In genomic region chr11:47177229-47177845, GRCh38 we compare ENCODE assay signal across 8 cellular contexts. TPM values are rescaled to one million over a fixed set of nuclear protein-coding genes. Genes with fewer than 3 reads are reported as not detected.
DNase-seq lines count a peak whose midpoint lies in the region; ATAC-seq and TF ChIP-seq lines count a peak whose summit lies in the region.

No MANE protein-coding gene starts in this region.

- no peaks in the 10 kb centered on the region for H3K9me3 Mint-ChIP-seq in endodermal cell

- DNase-seq in C1 segment of cervical spinal cord (lab: John Stamatoyannopoulos, UW), result peak in 13 of 14 donors; percentile 59 to 98 (median 86)
- peak; percentile 84 for DNase-seq in NCI-H69 (lab: John Stamatoyannopoulos, UW)
- peak; percentile 67 to 77 for DNase-seq in activated CD4-positive, alpha-beta T cell treated with anti-CD3 and anti-CD28 coated beads, Interleukin-2, amount 50 U/mL, for 48 hours
- peak; percentile 90 for DNase-seq in endodermal cell
- DNase-seq in midbrain (lab: John Stamatoyannopoulos, UW), result peak; percentile 86
- peak; percentile 43 to 45 for DNase-seq in stimulated activated CD8-positive, alpha-beta memory T cell treated with anti-CD3 and anti-CD28 coated beads, Interleukin-7, amount 100 ng/mL, for 1 hour (ENCODE audit: low read depth in 2 of 2)

- TF ChIP-seq CTCF in endodermal cell (conservative IDR thresholded peaks at IDR 0.05), result peak; percentile 76

- peaks cover 8% of the 10 kb centered on the region for H3K4me1 Mint-ChIP-seq in endodermal cell

- H3K27me3 Mint-ChIP-seq in endodermal cell (ENCODE audit: insufficient read depth), result no peaks in the 10 kb centered on the region

- peaks cover 32% of the 10 kb centered on the region for H3K36me3 Mint-ChIP-seq in endodermal cell (ENCODE audit: low read depth)

- peak; percentile 39 for ATAC-seq in GM19025 (IDR thresholded peaks at IDR 0.05; ENCODE audit: low read depth, unreplicated experiment)
- peak; percentile 57 for ATAC-seq in HG03354 (IDR thresholded peaks at IDR 0.05; ENCODE audit: poor library complexity, severe bottlenecking, unreplicated experiment)

- no peaks in the 10 kb centered on the region for H3K9me3 ChIP-seq in endodermal cell (ENCODE audit: control insufficient read depth, low read length)

- peak overlapping the region; percentile 99 for H3K9ac ChIP-seq in endodermal cell (ENCODE audit: extremely low read depth, low read length, poor library complexity, severe bottlenecking)

- H3K27ac ChIP-seq in endodermal cell (ENCODE audit: low read depth, low read length), result peak overlapping the region; percentile 93

- H3K4me1 ChIP-seq in endodermal cell (ENCODE audit: control insufficient read depth, insufficient read depth, low read length), result peaks cover 8% of the 10 kb centered on the region

- peaks cover 43% of the 10 kb centered on the region for H3K36me3 ChIP-seq in endodermal cell (ENCODE audit: control insufficient read depth, insufficient read depth, low read length)

- WGBS in endodermal cell (ENCODE audit: insufficient coverage in 1 of 2, insufficient read length in 1 of 2), 2 experiments, result 16 to 20% methylated on average over 12 to 21 of the region's 21 CpGs

- peak overlapping the region; percentile 98 for H3K4me3 Mint-ChIP-seq in endodermal cell

- H3K4me3 ChIP-seq in endodermal cell (ENCODE audit: low read length), result peak overlapping the region; percentile 100

- no peaks in the 10 kb centered on the region for H3K27me3 ChIP-seq in endodermal cell (ENCODE audit: control insufficient read depth, insufficient read depth, low read length, poor library complexity, severe bottlenecking)

- peak overlapping the region; percentile 99 for H3K27ac Mint-ChIP-seq in endodermal cell

RNA-seq across cellular contexts. Expression of gene ARFGAP2, which starts 0.7 kb away (rescaled TPM):
- total RNA-seq in endodermal cell, result 10 to 100 TPM; 84.6 to 86.0 TPM
- 55.0 TPM for polyA plus RNA-seq in endodermal cell (2013, experiment 1 of 2)
- 48.1 TPM for polyA plus RNA-seq in endodermal cell (2013, experiment 2 of 2)

RNA-seq across cellular contexts. Expression of gene PACSIN3, which starts 8.9 kb away (rescaled TPM):
- 10 to 100 TPM; 48.0 to 66.6 TPM for total RNA-seq in endodermal cell
- 22.9 TPM for polyA plus RNA-seq in endodermal cell (2013, experiment 1 of 2)
- 18.0 TPM for polyA plus RNA-seq in endodermal cell (2013, experiment 2 of 2)

RNA-seq across cellular contexts. Expression of gene DDB2, which starts 37.4 kb away (rescaled TPM):
- 10 to 100 TPM; 20.9 to 31.2 TPM for total RNA-seq in endodermal cell
- polyA plus RNA-seq in endodermal cell (2013, experiment 1 of 2), result 72.6 TPM
- 69.3 TPM for polyA plus RNA-seq in endodermal cell (2013, experiment 2 of 2)

Comparison
In these comparisons a context has a peak if more than half of its experiments do, and no peak if none do; other contexts are left out.
1. Peak in every context shown above with its lines: DNase-seq, ATAC-seq, H3K4me3 ChIP-seq and H3K27ac ChIP-seq.